Comparison of ENCODE assay signal across 1 cellular context in genomic region chr11:126346586-126346940, GRCh38.
TF ChIP-seq lines count a peak whose summit lies in the region.

No MANE protein-coding gene starts in this region.

TF ChIP-seq in H1, 55 proteins besides CTCF, POLR2A, EP300 and RAD21:
- no peak for TF ChIP-seq CBX5 (IDR thresholded peaks at IDR 0.05; ENCODE audit: low read depth, low read length)
- no peak for TF ChIP-seq TEAD4 (IDR thresholded peaks at IDR 0.05; ENCODE audit: low read depth, low read length)
- no peak for TF ChIP-seq RXRA (IDR thresholded peaks at IDR 0.05; ENCODE audit: insufficient read depth, low read depth, low read length)
- TF ChIP-seq SIX5 (IDR thresholded peaks at IDR 0.05; ENCODE audit: low read depth, low read length): no peak
- no peak for TF ChIP-seq FOSL1 (IDR thresholded peaks at IDR 0.05; ENCODE audit: insufficient read depth, low read depth, low read length)
- TF ChIP-seq, protein P1, sequence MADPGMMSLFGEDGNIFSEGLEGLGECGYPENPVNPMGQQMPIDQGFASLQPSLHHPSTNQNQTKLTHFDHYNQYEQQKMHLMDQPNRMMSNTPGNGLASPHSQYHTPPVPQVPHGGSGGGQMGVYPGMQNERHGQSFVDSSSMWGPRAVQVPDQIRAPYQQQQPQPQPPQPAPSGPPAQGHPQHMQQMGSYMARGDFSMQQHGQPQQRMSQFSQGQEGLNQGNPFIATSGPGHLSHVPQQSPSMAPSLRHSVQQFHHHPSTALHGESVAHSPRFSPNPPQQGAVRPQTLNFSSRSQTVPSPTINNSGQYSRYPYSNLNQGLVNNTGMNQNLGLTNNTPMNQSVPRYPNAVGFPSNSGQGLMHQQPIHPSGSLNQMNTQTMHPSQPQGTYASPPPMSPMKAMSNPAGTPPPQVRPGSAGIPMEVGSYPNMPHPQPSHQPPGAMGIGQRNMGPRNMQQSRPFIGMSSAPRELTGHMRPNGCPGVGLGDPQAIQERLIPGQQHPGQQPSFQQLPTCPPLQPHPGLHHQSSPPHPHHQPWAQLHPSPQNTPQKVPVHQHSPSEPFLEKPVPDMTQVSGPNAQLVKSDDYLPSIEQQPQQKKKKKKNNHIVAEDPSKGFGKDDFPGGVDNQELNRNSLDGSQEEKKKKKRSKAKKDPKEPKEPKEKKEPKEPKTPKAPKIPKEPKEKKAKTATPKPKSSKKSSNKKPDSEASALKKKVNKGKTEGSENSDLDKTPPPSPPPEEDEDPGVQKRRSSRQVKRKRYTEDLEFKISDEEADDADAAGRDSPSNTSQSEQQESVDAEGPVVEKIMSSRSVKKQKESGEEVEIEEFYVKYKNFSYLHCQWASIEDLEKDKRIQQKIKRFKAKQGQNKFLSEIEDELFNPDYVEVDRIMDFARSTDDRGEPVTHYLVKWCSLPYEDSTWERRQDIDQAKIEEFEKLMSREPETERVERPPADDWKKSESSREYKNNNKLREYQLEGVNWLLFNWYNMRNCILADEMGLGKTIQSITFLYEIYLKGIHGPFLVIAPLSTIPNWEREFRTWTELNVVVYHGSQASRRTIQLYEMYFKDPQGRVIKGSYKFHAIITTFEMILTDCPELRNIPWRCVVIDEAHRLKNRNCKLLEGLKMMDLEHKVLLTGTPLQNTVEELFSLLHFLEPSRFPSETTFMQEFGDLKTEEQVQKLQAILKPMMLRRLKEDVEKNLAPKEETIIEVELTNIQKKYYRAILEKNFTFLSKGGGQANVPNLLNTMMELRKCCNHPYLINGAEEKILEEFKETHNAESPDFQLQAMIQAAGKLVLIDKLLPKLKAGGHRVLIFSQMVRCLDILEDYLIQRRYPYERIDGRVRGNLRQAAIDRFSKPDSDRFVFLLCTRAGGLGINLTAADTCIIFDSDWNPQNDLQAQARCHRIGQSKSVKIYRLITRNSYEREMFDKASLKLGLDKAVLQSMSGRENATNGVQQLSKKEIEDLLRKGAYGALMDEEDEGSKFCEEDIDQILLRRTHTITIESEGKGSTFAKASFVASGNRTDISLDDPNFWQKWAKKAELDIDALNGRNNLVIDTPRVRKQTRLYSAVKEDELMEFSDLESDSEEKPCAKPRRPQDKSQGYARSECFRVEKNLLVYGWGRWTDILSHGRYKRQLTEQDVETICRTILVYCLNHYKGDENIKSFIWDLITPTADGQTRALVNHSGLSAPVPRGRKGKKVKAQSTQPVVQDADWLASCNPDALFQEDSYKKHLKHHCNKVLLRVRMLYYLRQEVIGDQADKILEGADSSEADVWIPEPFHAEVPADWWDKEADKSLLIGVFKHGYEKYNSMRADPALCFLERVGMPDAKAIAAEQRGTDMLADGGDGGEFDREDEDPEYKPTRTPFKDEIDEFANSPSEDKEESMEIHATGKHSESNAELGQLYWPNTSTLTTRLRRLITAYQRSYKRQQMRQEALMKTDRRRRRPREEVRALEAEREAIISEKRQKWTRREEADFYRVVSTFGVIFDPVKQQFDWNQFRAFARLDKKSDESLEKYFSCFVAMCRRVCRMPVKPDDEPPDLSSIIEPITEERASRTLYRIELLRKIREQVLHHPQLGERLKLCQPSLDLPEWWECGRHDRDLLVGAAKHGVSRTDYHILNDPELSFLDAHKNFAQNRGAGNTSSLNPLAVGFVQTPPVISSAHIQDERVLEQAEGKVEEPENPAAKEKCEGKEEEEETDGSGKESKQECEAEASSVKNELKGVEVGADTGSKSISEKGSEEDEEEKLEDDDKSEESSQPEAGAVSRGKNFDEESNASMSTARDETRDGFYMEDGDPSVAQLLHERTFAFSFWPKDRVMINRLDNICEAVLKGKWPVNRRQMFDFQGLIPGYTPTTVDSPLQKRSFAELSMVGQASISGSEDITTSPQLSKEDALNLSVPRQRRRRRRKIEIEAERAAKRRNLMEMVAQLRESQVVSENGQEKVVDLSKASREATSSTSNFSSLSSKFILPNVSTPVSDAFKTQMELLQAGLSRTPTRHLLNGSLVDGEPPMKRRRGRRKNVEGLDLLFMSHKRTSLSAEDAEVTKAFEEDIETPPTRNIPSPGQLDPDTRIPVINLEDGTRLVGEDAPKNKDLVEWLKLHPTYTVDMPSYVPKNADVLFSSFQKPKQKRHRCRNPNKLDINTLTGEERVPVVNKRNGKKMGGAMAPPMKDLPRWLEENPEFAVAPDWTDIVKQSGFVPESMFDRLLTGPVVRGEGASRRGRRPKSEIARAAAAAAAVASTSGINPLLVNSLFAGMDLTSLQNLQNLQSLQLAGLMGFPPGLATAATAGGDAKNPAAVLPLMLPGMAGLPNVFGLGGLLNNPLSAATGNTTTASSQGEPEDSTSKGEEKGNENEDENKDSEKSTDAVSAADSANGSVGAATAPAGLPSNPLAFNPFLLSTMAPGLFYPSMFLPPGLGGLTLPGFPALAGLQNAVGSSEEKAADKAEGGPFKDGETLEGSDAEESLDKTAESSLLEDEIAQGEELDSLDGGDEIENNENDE (IDR thresholded peaks at IDR 0.05; ENCODE audit: insufficient replicate concordance, low read length): no peak
- no peak for TF ChIP-seq ATF2 (IDR thresholded peaks at IDR 0.05; ENCODE audit: low read length)
- no peak for TF ChIP-seq SUZ12 (IDR thresholded peaks at IDR 0.05; ENCODE audit: low read length)
- no peak for TF ChIP-seq HDAC6 (IDR thresholded peaks at IDR 0.05; ENCODE audit: low read depth, low read length)
- TF ChIP-seq BCL11A (IDR thresholded peaks at IDR 0.05; ENCODE audit: low read depth in 2 of 2, low read length in 2 of 2): no peak
- TF ChIP-seq POLR2AphosphoS5 (IDR thresholded peaks at IDR 0.05; ENCODE audit: low read depth, low read length): no peak
- TF ChIP-seq POU5F1 (IDR thresholded peaks at IDR 0.05; ENCODE audit: low read depth, low read length): no peak
- no peak for TF ChIP-seq BRCA1 (IDR thresholded peaks at IDR 0.05; ENCODE audit: low read depth, low read length)
- TF ChIP-seq NRF1 (IDR thresholded peaks at IDR 0.05; ENCODE audit: low read depth, low read length): no peak
- no peak for TF ChIP-seq KDM5A (IDR thresholded peaks at IDR 0.05; ENCODE audit: low read length)
- no peak for TF ChIP-seq ZNF274 (IDR thresholded peaks at IDR 0.05; ENCODE audit: borderline replicate concordance, extremely low read depth, low read length)
- no peak for TF ChIP-seq SP1 (IDR thresholded peaks at IDR 0.05; ENCODE audit: low read depth, low read length)
- no peak for TF ChIP-seq SP2 (IDR thresholded peaks at IDR 0.05; ENCODE audit: low read length)
TF ChIP-seq in H1: peak in this region for 0.
